ENCODE assay signal across 25 cellular contexts in the genomic region with DNA sequence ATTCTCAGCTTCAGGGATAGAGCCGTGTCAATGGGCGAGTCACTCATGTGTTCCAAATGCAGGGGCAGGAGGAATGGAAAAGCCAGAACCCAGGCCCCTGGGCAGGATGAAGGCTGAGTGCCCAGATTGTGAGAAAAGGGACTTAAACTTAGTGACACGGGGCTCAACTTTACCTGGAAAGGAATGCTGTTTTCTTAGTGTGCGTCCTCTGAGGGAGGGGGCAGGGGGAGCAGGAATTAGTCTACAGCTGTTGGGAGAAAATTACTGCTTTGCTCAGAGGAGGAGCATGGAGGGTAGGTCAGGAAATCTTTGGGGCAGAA. TPM values are rescaled to one million over a fixed set of nuclear protein-coding genes. Genes with fewer than 3 reads are reported as not detected.
DNase-seq lines count a peak whose midpoint lies in the region; ATAC-seq and TF ChIP-seq lines count a peak whose summit lies in the region.
"Had no signal": no experiment of that assay in that cellular context is flagged by ENCODE, and none has a peak within 500 bp of the region (broad histone marks: within the 10 kb centered on the region; RNA-seq: fewer than 3 reads in every experiment).

No MANE protein-coding gene starts in this region.

- intact Hi-C loops in OCI-LY7 (cut with micrococcal nuclease; ENCODE audit: unreplicated experiment): no loop called here
- intact Hi-C loops in sciatic nerve (cut with DNase I): no loop called here

- H3K9me2 ChIP-seq in OCI-LY7 (ENCODE audit: insufficient read depth, low read length) (no peaks in the 10 kb centered on the region), neural cell (ENCODE audit: insufficient read depth, low read length) (no peaks in the 10 kb centered on the region)

- TF ChIP-seq CTCF in OCI-LY7 (conservative IDR thresholded peaks at IDR 0.05; ENCODE audit: low read length) (no peak), neural cell (IDR thresholded peaks at IDR 0.05; ENCODE audit: poor library complexity, severe bottlenecking) (no peak)

- H3K4me3 ChIP-seq in OCI-LY7 (ENCODE audit: low read depth, low read length, poor library complexity, severe bottlenecking) (no peak overlapping the region), neural cell (ENCODE audit: low read length) (no peak overlapping the region)
- H3K4me3 ChIP-seq: A549, SJSA1 had no signal

- peak overlapping the region; percentile 42 for H3K9ac ChIP-seq in neural cell (ENCODE audit: low read length)

- H3K9me3 ChIP-seq in OCI-LY7 (ENCODE audit: low read length) (no peaks in the 10 kb centered on the region), neural cell (ENCODE audit: low read length) (no peaks in the 10 kb centered on the region)
- H3K9me3 ChIP-seq: A549, SJSA1 had no signal

- no peak overlapping the region; the same call in 1 of the 2 replicates for H3K4me2 ChIP-seq in OCI-LY7 (ENCODE audit: low read length)
- no peak overlapping the region for H3K4me2 ChIP-seq in neural cell (ENCODE audit: low read length)
- H3K4me2 ChIP-seq: A549 had no signal

- H3K36me3 ChIP-seq in OCI-LY7 (ENCODE audit: insufficient read depth, low read length) (no peaks in the 10 kb centered on the region), neural cell (ENCODE audit: insufficient read depth, low read length) (no peaks in the 10 kb centered on the region)
- H3K36me3 ChIP-seq: SJSA1 had no signal

- H4K20me1 ChIP-seq in OCI-LY7 (ENCODE audit: insufficient read depth, low read length) (no peaks in the 10 kb centered on the region), neural cell (ENCODE audit: insufficient read depth) (no peaks in the 10 kb centered on the region)

- no TSS peak for BruUV-seq in OCI-LY7 (replicated peaks; lab: Mats Ljungman, UMichigan)

- H3K79me2 ChIP-seq in OCI-LY7 (ENCODE audit: insufficient read depth, low read depth, low read length): no peaks in the 10 kb centered on the region
- no peaks in the 10 kb centered on the region for H3K79me2 ChIP-seq in neural cell (replicated peaks; ENCODE audit: insufficient read depth, low read length)

- H3K27ac ChIP-seq in OCI-LY7 (ENCODE audit: low read depth, low read length, poor library complexity, severe bottlenecking) (no peak overlapping the region), neural cell (ENCODE audit: low read length) (peak overlapping the region; percentile 67)
- H3K27ac ChIP-seq: A549, C4-2B, SJSA1 had no signal

- peaks cover 11% of the 10 kb centered on the region for H3K4me1 ChIP-seq in OCI-LY7 (ENCODE audit: insufficient read depth, low read length, poor library complexity, severe bottlenecking)
- H3K4me1 ChIP-seq: A549, SJSA1 had no signal

- CTCF ChIA-PET in OCI-LY7 (lab: Charles Lee; ENCODE audit: unreplicated experiment): no interaction called here

- POLR2A ChIA-PET in OCI-LY7 (lab: Charles Lee): no interaction called here

- TF ChIP-seq RAD21 in neural cell (conservative IDR thresholded peaks at IDR 0.05): no peak

- ATAC-seq in sciatic nerve (no peak), HG02623 (IDR thresholded peaks at IDR 0.05; ENCODE audit: unreplicated experiment) (no peak)
- ATAC-seq: A549 had no signal

- DNase-seq in OCI-LY7 (ENCODE audit: low spot score): no peak
- peak; percentile 16 for DNase-seq in kidney glomerular epithelial cell (lab: John Stamatoyannopoulos, UW)
- DNase-seq in sciatic nerve (ENCODE audit: low spot score): peak; percentile 23
- DNase-seq in NCI-H128 (lab: John Stamatoyannopoulos, UW; ENCODE audit: unreplicated experiment): no peak
- DNase-seq in cerebellum (ENCODE audit: low spot score): no peak
- no peak for DNase-seq in HuH-7 (ENCODE audit: low spot score)
- DNase-seq: Calu3; DND-41; KBM-7; NCI-H1105 treated with DMSO at 0.1 percent for 48 hours; NCI-H2029 treated with DMSO at 0.1 percent for 48 hours; NCI-H446 treated with DMSO at 0.1 percent for 48 hours; NCI-H526; NCI-H82; NK-92 treated with Interleukin-12 subunit alpha and Interleukin-12 subunit beta, amount 100 ng/mL, for 24 hours; Right ventricle myocardium superior; RPMI8226 had no signal

- no peaks in the 10 kb centered on the region for H3F3A ChIP-seq in neural cell (ENCODE audit: insufficient read depth, low read length, poor library complexity, severe bottlenecking)

- no peak for TF ChIP-seq EP300 in neural cell (conservative IDR thresholded peaks at IDR 0.05; ENCODE audit: poor library complexity, severe bottlenecking)

- peak overlapping the region; percentile 27; the same call in 1 of the 2 replicates for H2AFZ ChIP-seq in OCI-LY7 (ENCODE audit: low read length)
- H2AFZ ChIP-seq in neural cell (ENCODE audit: low read depth, low read length): no peak overlapping the region

- H3K27me3 ChIP-seq in neural cell (ENCODE audit: insufficient read depth, low read depth, low read length): no peaks in the 10 kb centered on the region

TF ChIP-seq in neural cell, 6 proteins besides CTCF, POLR2A, EP300 and RAD21:
- TF ChIP-seq POLR2AphosphoS5 (IDR thresholded peaks at IDR 0.05) (no peak), TAF1 (IDR thresholded peaks at IDR 0.05; ENCODE audit: low read depth) (no peak)

RNA-seq across cellular contexts. Expression of a gene that starts 14.6 kb away (rescaled TPM):
- 0.38 TPM in 1 of 2 replicates, not detected in the other for total RNA-seq in OCI-LY7 (2014; rRNA removed; shearing (Covaris generic))
- not detected in 2 replicates for total RNA-seq in OCI-LY7 (2022)
- polyA plus RNA-seq in neural cell: 0.62 and 7.8 TPM in 2 replicates
- 0.35 TPM in 1 of 2 replicates, not detected in the other for polyA minus RNA-seq in neural cell
- total RNA-seq in sciatic nerve: 21.1 TPM
- total RNA-seq in cerebellum: 0.82 TPM
- total RNA-seq: LHCN-M2, MCF 10A, SJSA1 had no signal
- polyA plus RNA-seq: CD8-positive, alpha-beta memory T cell had no signal

Comparison
In these comparisons a context has a peak if more than half of its experiments do, and no peak if none do; other contexts are left out.
1. DNase-seq: peak in kidney glomerular epithelial cell (single experiment) and sciatic nerve (single experiment); none in OCI-LY7 (single experiment), NCI-H128 (single experiment), cerebellum (single experiment) and HuH-7 (single experiment).
2. RNA of a gene that starts 14.6 kb away (total RNA-seq): 21.1 TPM in sciatic nerve (single experiment); 0.82 TPM in cerebellum (single experiment) and 0.38 TPM in OCI-LY7; every median in the first group is over 10 times any median in the second.